ENCODE assay signal across 21 cellular contexts in the genomic region with DNA sequence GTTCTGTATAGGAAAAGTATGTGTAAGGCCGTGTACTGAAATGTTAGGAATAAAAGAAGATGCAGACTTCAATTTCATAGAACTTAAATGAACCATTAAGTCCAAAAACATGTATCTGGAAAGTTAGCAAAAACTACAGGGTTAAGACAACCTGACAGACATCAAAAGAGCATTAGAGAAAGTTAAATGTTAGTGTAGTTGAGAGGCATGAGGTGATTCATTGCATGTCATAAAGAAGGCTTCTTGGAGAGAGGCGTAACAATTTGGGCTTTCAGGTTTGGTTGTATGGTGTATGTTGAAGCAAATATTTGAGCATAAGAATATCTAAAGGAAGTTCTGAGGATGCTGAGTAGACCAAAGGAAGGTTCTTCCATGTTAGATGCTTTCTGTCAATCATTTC. TPM values are rescaled to one million over a fixed set of nuclear protein-coding genes. Genes with fewer than 3 reads are reported as not detected.
DNase-seq lines count a peak whose midpoint lies in the region; ATAC-seq and TF ChIP-seq lines count a peak whose summit lies in the region.
"Had no signal": no experiment of that assay in that cellular context is flagged by ENCODE, and none has a peak within 500 bp of the region (broad histone marks: within the 10 kb centered on the region; RNA-seq: fewer than 3 reads in every experiment).

No MANE protein-coding gene starts in this region.

- intact Hi-C loops in activated CD4-positive, alpha-beta T cell treated with anti-CD3 and anti-CD28 coated beads, Interleukin-2, amount 10 ng/mL, durations not matched to agents 24 days and 14 days (cut with micrococcal nuclease), result no loop called here
- intact Hi-C loops in left colon (cut with DNase I, micrococcal nuclease), result no loop called here

- no peak for DNase-seq in activated CD4-positive, alpha-beta T cell treated with anti-CD3 and anti-CD28 coated beads, Interleukin-2, amount 10 ng/mL, durations not matched to agents 24 days and 14 days
- no peak for DNase-seq in activated CD4-positive, alpha-beta T cell treated with anti-CD3 and anti-CD28 coated beads, Interleukin-2, amount 50 U/mL, for 48 hours
- DNase-seq in CD4-positive, CD25-positive, alpha-beta regulatory T cell, result no peak
- no peak for DNase-seq in central memory CD8-positive, alpha-beta T cell (ENCODE audit: low spot score in 2 of 2)
- DNase-seq in GM19238 (ENCODE audit: insufficient read length, low spot score), result no peak
- no peak for DNase-seq in left colon
- DNase-seq: activated B cell treated with CpG ODN at 0.5 μM for 24 hours; brain microvascular endothelial cell; effector CD8-positive, alpha-beta T cell; erythroblast; HCEC 1CT; MG63; NCI-H1436; NCI-H2107; PC-3; retina had no signal

- POLR2A ChIA-PET in HEK293 (lab: Yijun Ruan, JAX), result no interaction called here

- no peak for ATAC-seq in CD4-positive, CD25-positive, alpha-beta regulatory T cell (ENCODE audit: low read depth in 2 of 2)
- ATAC-seq in central memory CD8-positive, alpha-beta T cell (replicated peaks; ENCODE audit: extremely low read depth, poor library complexity, severe bottlenecking), result no peak
- ATAC-seq in left colon (no peak), HG03175 (IDR thresholded peaks at IDR 0.05; ENCODE audit: unreplicated experiment) (no peak)
- ATAC-seq: PC-3, Right ventricle myocardium inferior had no signal

- H3K27ac ChIP-seq in CD4-positive, CD25-positive, alpha-beta regulatory T cell (ENCODE audit: insufficient read depth, low read length, poor library complexity, severe bottlenecking), result no peak overlapping the region
- no peak overlapping the region for H3K27ac ChIP-seq in HEK293 (ENCODE audit: extremely low read depth, low read depth, low read length)
- H3K27ac ChIP-seq: brain microvascular endothelial cell had no signal

- peaks cover 58% of the 10 kb centered on the region for H3K4me1 Mint-ChIP-seq in activated CD4-positive, alpha-beta T cell treated with anti-CD3 and anti-CD28 coated beads, Interleukin-2, amount 10 ng/mL, durations not matched to agents 24 days and 14 days
- H3K4me1 Mint-ChIP-seq in CD4-positive, CD25-positive, alpha-beta regulatory T cell, result peaks cover 53 to 87% (median 72%) of the 10 kb centered on the region in 4 donors
- peaks cover 72% of the 10 kb centered on the region for H3K4me1 Mint-ChIP-seq in central memory CD8-positive, alpha-beta T cell

- peak overlapping the region; percentile 4 for H3K4me3 Mint-ChIP-seq in activated CD4-positive, alpha-beta T cell treated with anti-CD3 and anti-CD28 coated beads, Interleukin-2, amount 10 ng/mL, durations not matched to agents 24 days and 14 days
- H3K4me3 Mint-ChIP-seq in CD4-positive, CD25-positive, alpha-beta regulatory T cell, result peak overlapping the region; percentile 2 to 29 (median 22)
- H3K4me3 Mint-ChIP-seq in central memory CD8-positive, alpha-beta T cell, result peak overlapping the region; percentile 19
- H3K4me3 Mint-ChIP-seq: activated B cell treated with CpG ODN at 0.5 μM for 24 hours, memory B cell had no signal

- no peak overlapping the region for H3K27ac Mint-ChIP-seq in activated CD4-positive, alpha-beta T cell treated with anti-CD3 and anti-CD28 coated beads, Interleukin-2, amount 10 ng/mL, durations not matched to agents 24 days and 14 days
- peak overlapping the region in 1 of 3 donors; percentile 68 for H3K27ac Mint-ChIP-seq in CD4-positive, CD25-positive, alpha-beta regulatory T cell
- no peak overlapping the region for H3K27ac Mint-ChIP-seq in central memory CD8-positive, alpha-beta T cell (ENCODE audit: low read depth)
- H3K27ac Mint-ChIP-seq: activated T-helper 2 cell treated with anti-CD3 and anti-CD28 coated beads, Interferon-gamma antibody, Interleukin-2, Interleukin-4, amounts not matched to agents 10 μg/mL and 5 μg/mL and 100 μg/mL, durations not matched to agents 14 hours and 24 hours and 36 hours; memory B cell had no signal

- no peaks in the 10 kb centered on the region for H3K36me3 ChIP-seq in CD4-positive, CD25-positive, alpha-beta regulatory T cell (ENCODE audit: control insufficient read depth, insufficient read depth, low read length)
- no peaks in the 10 kb centered on the region for H3K36me3 ChIP-seq in HEK293 (ENCODE audit: control insufficient read depth in 2 of 2, insufficient read depth in 1 of 2, low read length in 2 of 2)
- H3K36me3 ChIP-seq: brain microvascular endothelial cell, MG63 had no signal

- no peaks in the 10 kb centered on the region for H3K27me3 Mint-ChIP-seq in activated CD4-positive, alpha-beta T cell treated with anti-CD3 and anti-CD28 coated beads, Interleukin-2, amount 10 ng/mL, durations not matched to agents 24 days and 14 days
- no peaks in the 10 kb centered on the region for H3K27me3 Mint-ChIP-seq in CD4-positive, CD25-positive, alpha-beta regulatory T cell
- no peaks in the 10 kb centered on the region for H3K27me3 Mint-ChIP-seq in central memory CD8-positive, alpha-beta T cell
- H3K27me3 Mint-ChIP-seq: activated B cell treated with CpG ODN at 0.5 μM for 24 hours, memory B cell had no signal

- H3K36me3 Mint-ChIP-seq in activated CD4-positive, alpha-beta T cell treated with anti-CD3 and anti-CD28 coated beads, Interleukin-2, amount 10 ng/mL, durations not matched to agents 24 days and 14 days (ENCODE audit: low read depth), result peaks cover 6% of the 10 kb centered on the region
- peaks cover 5% of the 10 kb centered on the region for H3K36me3 Mint-ChIP-seq in CD4-positive, CD25-positive, alpha-beta regulatory T cell
- H3K36me3 Mint-ChIP-seq in central memory CD8-positive, alpha-beta T cell (ENCODE audit: insufficient read depth), result peaks cover 11% of the 10 kb centered on the region

- no peaks in the 10 kb centered on the region for H3K9me3 ChIP-seq in CD4-positive, CD25-positive, alpha-beta regulatory T cell (ENCODE audit: control insufficient read depth in 2 of 2, low read length in 2 of 2)
- H3K9me3 ChIP-seq in HEK293 (ENCODE audit: control insufficient read depth, insufficient read depth, low read depth, low read length), result no peaks in the 10 kb centered on the region
- H3K9me3 ChIP-seq: MG63 had no signal

- no peak overlapping the region for H3K4me3 ChIP-seq in CD4-positive, CD25-positive, alpha-beta regulatory T cell (ENCODE audit: low read depth, low read length)
- H3K4me3 ChIP-seq in HEK293 (ENCODE audit: low read depth, low read length), result no peak overlapping the region
- H3K4me3 ChIP-seq: MG63 had no signal

- CTCF ChIA-PET in HEK293 (lab: Yijun Ruan, JAX), result no interaction called here

- TF ChIP-seq CTCF in HEK293 (tag by site-specific recombination; IDR thresholded peaks at IDR 0.05), result no peak

- no peaks in the 10 kb centered on the region for H3K27me3 ChIP-seq in CD4-positive, CD25-positive, alpha-beta regulatory T cell (ENCODE audit: control insufficient read depth, insufficient read depth, low read length)
- H3K27me3 ChIP-seq: brain microvascular endothelial cell, MG63 had no signal

- no peaks in the 10 kb centered on the region for H3K9me3 Mint-ChIP-seq in activated CD4-positive, alpha-beta T cell treated with anti-CD3 and anti-CD28 coated beads, Interleukin-2, amount 10 ng/mL, durations not matched to agents 24 days and 14 days
- no peaks in the 10 kb centered on the region for H3K9me3 Mint-ChIP-seq in CD4-positive, CD25-positive, alpha-beta regulatory T cell
- no peaks in the 10 kb centered on the region for H3K9me3 Mint-ChIP-seq in central memory CD8-positive, alpha-beta T cell
- H3K9me3 Mint-ChIP-seq: activated B cell treated with CpG ODN at 0.5 μM for 24 hours; activated T-helper 2 cell treated with anti-CD3 and anti-CD28 coated beads, Interferon-gamma antibody, Interleukin-2, Interleukin-4, amounts not matched to agents 10 μg/mL and 5 μg/mL and 100 μg/mL, durations not matched to agents 14 hours and 24 hours and 36 hours; memory B cell had no signal

- peaks cover 61% of the 10 kb centered on the region for H3K4me1 ChIP-seq in CD4-positive, CD25-positive, alpha-beta regulatory T cell (ENCODE audit: control insufficient read depth, insufficient read depth, low read length, poor library complexity, severe bottlenecking)
- H3K4me1 ChIP-seq in HEK293 (ENCODE audit: control insufficient read depth, insufficient read depth, low read length), result peaks cover 17% of the 10 kb centered on the region

TF ChIP-seq in HEK293, 187 proteins besides CTCF, POLR2A, EP300 and RAD21 (continues in another document):
- TF ChIP-seq KLF8 (tag by site-specific recombination; IDR thresholded peaks at IDR 0.05), result no peak
- peak; percentile 41 for TF ChIP-seq PRDM6 (tag by site-specific recombination; IDR thresholded peaks at IDR 0.05)
- no peak for TF ChIP-seq ZNF830 (tag by site-specific recombination; IDR thresholded peaks at IDR 0.05; ENCODE audit: low read depth)
- no peak for TF ChIP-seq GFI1B (tag by site-specific recombination; IDR thresholded peaks at IDR 0.05)
- TF ChIP-seq ZNF747 (tag by site-specific recombination; IDR thresholded peaks at IDR 0.05), result no peak
- no peak for TF ChIP-seq ZNF768 (tag by site-specific recombination; IDR thresholded peaks at IDR 0.05)
- no peak for TF ChIP-seq ZNF433 (tag by site-specific recombination; IDR thresholded peaks at IDR 0.05; ENCODE audit: low read depth)
- TF ChIP-seq ZNF549 (tag by site-specific recombination; IDR thresholded peaks at IDR 0.05), result no peak
- peak; percentile 61 for TF ChIP-seq FEZF1 (tag by site-specific recombination; IDR thresholded peaks at IDR 0.05)
- no peak for TF ChIP-seq ZNF585B (tag by site-specific recombination; IDR thresholded peaks at IDR 0.05)
- no peak for TF ChIP-seq ZNF580 (tag by site-specific recombination; IDR thresholded peaks at IDR 0.05)
- TF ChIP-seq ZNF558 (tag by site-specific recombination; IDR thresholded peaks at IDR 0.05), result no peak

RNA-seq across cellular contexts. Expression of gene EPC2, which starts 6.3 kb away (rescaled TPM):
- total RNA-seq in activated CD4-positive, alpha-beta T cell treated with anti-CD3 and anti-CD28 coated beads, Interleukin-2, amount 10 ng/mL, durations not matched to agents 24 days and 14 days, result 25.4 and 30.6 TPM in 2 replicates
- total RNA-seq in CD4-positive, CD25-positive, alpha-beta regulatory T cell, result 74.2 TPM
- 1 to 10 TPM; 1.8 to 3.0 (median 2.7) TPM for polyA plus RNA-seq in CD4-positive, CD25-positive, alpha-beta regulatory T cell
- 10 to 100 TPM; 19.7 to 25.4 TPM for total RNA-seq in left colon
